Comparison of ENCODE assay signal across 12 cellular contexts in genomic region chr15:90875549-90875981, GRCh38.
"Had no signal": no experiment of that assay in that cellular context is flagged by ENCODE, and none has a peak within 500 bp of the region (broad histone marks: within the 10 kb centered on the region; RNA-seq: fewer than 3 reads in every experiment).

No MANE protein-coding gene starts in this region.

- H3K4me3 Mint-ChIP-seq: activated CD8-positive, alpha-beta T cell treated with anti-CD3 and anti-CD28 coated beads, Interleukin-2, amount 10 ng/mL, durations not matched to agents 7 days and 5 days had no signal

- DNase-seq: activated CD8-positive, alpha-beta T cell treated with anti-CD3 and anti-CD28 coated beads, Interleukin-2, amount 10 ng/mL, durations not matched to agents 7 days and 5 days; colonic mucosa; effector CD8-positive, alpha-beta T cell; hippocampal formation; kidney glomerular epithelial cell; lower lobe of right lung; midbrain; retina; SIG-M5; stimulated activated CD4-positive, alpha-beta T cell treated with anti-CD3 and anti-CD28 coated beads, Interleukin-4, amount 100 ng/mL, for 4 hours; trophoblast cell had no signal

- ATAC-seq: activated CD4-positive, CD25-positive, alpha-beta regulatory T cell treated with anti-CD3 and anti-CD28 coated beads, Interleukin-2, amount 50 U/mL, for 24 hours; activated CD8-positive, alpha-beta T cell treated with anti-CD3 and anti-CD28 coated beads, Interleukin-2, amount 10 ng/mL, durations not matched to agents 7 days and 5 days; lower lobe of right lung had no signal
